Comparison of ENCODE assay signal across 8 cellular contexts in genomic region chr11:45900916-45901617, GRCh38. TPM values are rescaled to one million over a fixed set of nuclear protein-coding genes. Genes with fewer than 3 reads are reported as not detected.
DNase-seq lines count a peak whose midpoint lies in the region; ATAC-seq and TF ChIP-seq lines count a peak whose summit lies in the region.

No MANE protein-coding gene starts in this region.

- no peak for ATAC-seq in HG03520 (IDR thresholded peaks at IDR 0.05; ENCODE audit: unreplicated experiment)

- H3K27ac ChIP-seq in iPS-18a (ENCODE audit: low read length) = no peak overlapping the region
- H3K27ac ChIP-seq in smooth muscle cell (ENCODE audit: low read depth) = no peak overlapping the region

- no peak overlapping the region for H2AFZ ChIP-seq in smooth muscle cell (ENCODE audit: low read depth)

- H3K4me1 ChIP-seq in iPS-18a (ENCODE audit: control insufficient read depth, low read depth, low read length) (peaks cover 15% of the 10 kb centered on the region), smooth muscle cell (ENCODE audit: low read depth) (peaks cover 21% of the 10 kb centered on the region)

- H4K20me1 ChIP-seq in smooth muscle cell (ENCODE audit: low read depth) = peaks cover 9% of the 10 kb centered on the region

- H3K27me3 ChIP-seq in iPS-18a (ENCODE audit: control insufficient read depth, insufficient read depth, low read length) (peaks cover 7% of the 10 kb centered on the region), smooth muscle cell (ENCODE audit: low read depth) (no peaks in the 10 kb centered on the region)

- H3K4me3 ChIP-seq in iPS-18a (ENCODE audit: low read length) = peak overlapping the region; percentile 60
- H3K4me3 ChIP-seq in smooth muscle cell = peak overlapping the region; percentile 68

- H3K9me3 ChIP-seq in iPS-18a (ENCODE audit: control insufficient read depth, low read depth, low read length) (no peaks in the 10 kb centered on the region), smooth muscle cell (replicated peaks; ENCODE audit: low read depth) (no peaks in the 10 kb centered on the region)

- DNase-seq in DMS 273 (lab: John Stamatoyannopoulos, UW; ENCODE audit: unreplicated experiment) = peak; percentile 41
- no peak for DNase-seq in DMS 273 treated with DMSO at 0.1 percent for 48 hours (lab: John Stamatoyannopoulos, UW)
- DNase-seq in amygdala (lab: John Stamatoyannopoulos, UW) = peak in 49 of 56 donors; percentile 21 to 85 (median 63)
- no peak for DNase-seq in smooth muscle cell (lab: John Stamatoyannopoulos, UW; ENCODE audit: unreplicated experiment)
- DNase-seq in stimulated activated CD4-positive, alpha-beta T cell treated with anti-CD3 and anti-CD28 coated beads, Interleukin-2, amount 100 ng/mL, for 48 hours = no peak
- DNase-seq in NOMO-1 treated with dmso at 0.1 percent for 144 hours (lab: John Stamatoyannopoulos, UW; ENCODE audit: unreplicated experiment) = no peak

- TF ChIP-seq CTCF in smooth muscle cell (IDR thresholded peaks at IDR 0.05; ENCODE audit: borderline replicate concordance, insufficient read depth, poor library complexity, severe bottlenecking) = no peak

- peaks cover 24% of the 10 kb centered on the region for H3K36me3 ChIP-seq in iPS-18a (ENCODE audit: control insufficient read depth, low read depth, low read length)
- H3K36me3 ChIP-seq in smooth muscle cell (ENCODE audit: low read depth) = no peaks in the 10 kb centered on the region

- H3F3A ChIP-seq in smooth muscle cell (ENCODE audit: low read depth) = no peaks in the 10 kb centered on the region

- H3K79me2 ChIP-seq in smooth muscle cell (ENCODE audit: low read depth) = no peaks in the 10 kb centered on the region

- 61% methylated on average over 8 of the region's 8 CpGs for WGBS in smooth muscle cell (ENCODE audit: low lambda C conversion rate)

- H3K4me2 ChIP-seq in smooth muscle cell = peak overlapping the region; percentile 99

- H3K9ac ChIP-seq in iPS-18a (ENCODE audit: low read length) (peak overlapping the region; percentile 26), smooth muscle cell (ENCODE audit: low read depth) (peak overlapping the region; percentile 97)

RNA-seq across cellular contexts. Expression of gene FREY1, which starts 6.0 kb away (rescaled TPM):
- 0.22 and 3.6 TPM in 2 replicates for total RNA-seq in smooth muscle cell
- 0.57 TPM in 1 of 2 replicates, not detected in the other for polyA plus RNA-seq in smooth muscle cell

RNA-seq across cellular contexts. Expression of gene MAPK8IP1, which starts 15.6 kb away (rescaled TPM):
- total RNA-seq in smooth muscle cell = 3.9 and 8.1 TPM in 2 replicates
- polyA plus RNA-seq in smooth muscle cell = 4.9 and 5.2 TPM in 2 replicates

RNA-seq across cellular contexts. Expression of gene PEX16, which starts 16.6 kb away (rescaled TPM):
- 10.5 and 14.9 TPM in 2 replicates for total RNA-seq in smooth muscle cell
- 24.4 and 30.2 TPM in 2 replicates for polyA plus RNA-seq in smooth muscle cell

RNA-seq across cellular contexts. Expression of gene LARGE2, which starts 21.4 kb away (rescaled TPM):
- total RNA-seq in smooth muscle cell = 0.40 TPM in 2 replicates
- polyA plus RNA-seq in smooth muscle cell = 0.46 and 2.9 TPM in 2 replicates

RNA-seq across cellular contexts. Expression of gene CRY2, which starts 53.8 kb away (rescaled TPM):
- 26.1 and 27.7 TPM in 2 replicates for total RNA-seq in smooth muscle cell
- polyA plus RNA-seq in smooth muscle cell = 23.3 and 30.3 TPM in 2 replicates

Comparison
In these comparisons a context has a peak if more than half of its experiments do, and no peak if none do; other contexts are left out.
1. DNase-seq: peak in DMS 273 (single experiment) and amygdala (49 of 56); none in DMS 273 treated with DMSO at 0.1 percent for 48 hours (single experiment), smooth muscle cell (single experiment), stimulated activated CD4-positive, alpha-beta T cell treated with anti-CD3 and anti-CD28 coated beads, Interleukin-2, amount 100 ng/mL, for 48 hours (0 of 2) and NOMO-1 treated with dmso at 0.1 percent for 144 hours (single experiment).